Comparison of ENCODE assay signal across 1 cellular context in genomic region chr19:55486043-55486970, GRCh38.
TF ChIP-seq lines count a peak whose summit lies in the region.

No MANE protein-coding gene starts in this region.

TF ChIP-seq in HepG2, 621 proteins besides CTCF, POLR2A, EP300 and RAD21:
- TF ChIP-seq ZNF563 (CRISPR knock-in tag; IDR thresholded peaks at IDR 0.05) (no peak), ZBTB38 (CRISPR knock-in tag; IDR thresholded peaks at IDR 0.05) (no peak), U2AF1 (optimal IDR thresholded peaks at IDR 0.05; ENCODE audit: low read depth, low read length) (no peak), ZBTB33 (CRISPR knock-in tag; IDR thresholded peaks at IDR 0.05) (peak; percentile 84), NR2C2 (CRISPR knock-in tag; IDR thresholded peaks at IDR 0.05; ENCODE audit: borderline replicate concordance) (no peak), PATZ1 (CRISPR knock-in tag; IDR thresholded peaks at IDR 0.05) (no peak), RBFOX2 (IDR thresholded peaks at IDR 0.05; ENCODE audit: low read depth, low read length) (0 out of 2 replicates have a peak, but pooled peaks have one; percentile 27)
- TF ChIP-seq, protein P1, sequence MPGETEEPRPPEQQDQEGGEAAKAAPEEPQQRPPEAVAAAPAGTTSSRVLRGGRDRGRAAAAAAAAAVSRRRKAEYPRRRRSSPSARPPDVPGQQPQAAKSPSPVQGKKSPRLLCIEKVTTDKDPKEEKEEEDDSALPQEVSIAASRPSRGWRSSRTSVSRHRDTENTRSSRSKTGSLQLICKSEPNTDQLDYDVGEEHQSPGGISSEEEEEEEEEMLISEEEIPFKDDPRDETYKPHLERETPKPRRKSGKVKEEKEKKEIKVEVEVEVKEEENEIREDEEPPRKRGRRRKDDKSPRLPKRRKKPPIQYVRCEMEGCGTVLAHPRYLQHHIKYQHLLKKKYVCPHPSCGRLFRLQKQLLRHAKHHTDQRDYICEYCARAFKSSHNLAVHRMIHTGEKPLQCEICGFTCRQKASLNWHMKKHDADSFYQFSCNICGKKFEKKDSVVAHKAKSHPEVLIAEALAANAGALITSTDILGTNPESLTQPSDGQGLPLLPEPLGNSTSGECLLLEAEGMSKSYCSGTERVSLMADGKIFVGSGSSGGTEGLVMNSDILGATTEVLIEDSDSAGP (CRISPR knock-in tag; IDR thresholded peaks at IDR 0.05; ENCODE audit: borderline replicate concordance) = peak; percentile 3; the same call in 1 of the 2 replicates
TF ChIP-seq in HepG2: peak in this region for 3.
